In the genomic region with DNA sequence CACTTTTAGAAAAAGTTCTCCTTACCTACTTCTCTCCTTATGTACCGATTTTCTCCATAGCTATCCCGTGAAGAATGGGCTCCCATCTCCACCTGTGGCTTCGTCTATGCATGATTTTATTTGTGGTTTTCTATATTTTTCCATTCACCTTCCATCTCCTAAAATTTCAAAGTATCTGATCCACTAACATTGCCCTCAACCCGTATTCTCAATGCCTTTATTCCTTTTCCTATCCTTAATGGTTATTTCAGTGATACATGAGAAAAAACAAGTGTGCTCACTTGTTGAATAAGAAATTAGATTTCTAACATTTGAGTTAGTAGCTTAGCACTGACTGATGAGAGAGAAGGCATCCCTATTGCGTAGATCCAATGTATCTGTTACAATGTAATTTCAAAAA, we compare ENCODE assay signal across 1 cellular context.
TF ChIP-seq lines count a peak whose summit lies in the region.

No MANE protein-coding gene starts in this region.

TF ChIP-seq in HCT116, 20 proteins besides CTCF, POLR2A, EP300 and RAD21 (continued from another document):
- TF ChIP-seq, protein P1, sequence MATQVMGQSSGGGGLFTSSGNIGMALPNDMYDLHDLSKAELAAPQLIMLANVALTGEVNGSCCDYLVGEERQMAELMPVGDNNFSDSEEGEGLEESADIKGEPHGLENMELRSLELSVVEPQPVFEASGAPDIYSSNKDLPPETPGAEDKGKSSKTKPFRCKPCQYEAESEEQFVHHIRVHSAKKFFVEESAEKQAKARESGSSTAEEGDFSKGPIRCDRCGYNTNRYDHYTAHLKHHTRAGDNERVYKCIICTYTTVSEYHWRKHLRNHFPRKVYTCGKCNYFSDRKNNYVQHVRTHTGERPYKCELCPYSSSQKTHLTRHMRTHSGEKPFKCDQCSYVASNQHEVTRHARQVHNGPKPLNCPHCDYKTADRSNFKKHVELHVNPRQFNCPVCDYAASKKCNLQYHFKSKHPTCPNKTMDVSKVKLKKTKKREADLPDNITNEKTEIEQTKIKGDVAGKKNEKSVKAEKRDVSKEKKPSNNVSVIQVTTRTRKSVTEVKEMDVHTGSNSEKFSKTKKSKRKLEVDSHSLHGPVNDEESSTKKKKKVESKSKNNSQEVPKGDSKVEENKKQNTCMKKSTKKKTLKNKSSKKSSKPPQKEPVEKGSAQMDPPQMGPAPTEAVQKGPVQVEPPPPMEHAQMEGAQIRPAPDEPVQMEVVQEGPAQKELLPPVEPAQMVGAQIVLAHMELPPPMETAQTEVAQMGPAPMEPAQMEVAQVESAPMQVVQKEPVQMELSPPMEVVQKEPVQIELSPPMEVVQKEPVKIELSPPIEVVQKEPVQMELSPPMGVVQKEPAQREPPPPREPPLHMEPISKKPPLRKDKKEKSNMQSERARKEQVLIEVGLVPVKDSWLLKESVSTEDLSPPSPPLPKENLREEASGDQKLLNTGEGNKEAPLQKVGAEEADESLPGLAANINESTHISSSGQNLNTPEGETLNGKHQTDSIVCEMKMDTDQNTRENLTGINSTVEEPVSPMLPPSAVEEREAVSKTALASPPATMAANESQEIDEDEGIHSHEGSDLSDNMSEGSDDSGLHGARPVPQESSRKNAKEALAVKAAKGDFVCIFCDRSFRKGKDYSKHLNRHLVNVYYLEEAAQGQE (IDR thresholded peaks at IDR 0.05; ENCODE audit: low read depth) = no peak
- no peak for TF ChIP-seq EZH2 (IDR thresholded peaks at IDR 0.05)
